ENCODE assay signal across 8 cellular contexts in genomic region chr1:244052011-244052727, GRCh38. TPM values are rescaled to one million over a fixed set of nuclear protein-coding genes. Genes with fewer than 3 reads are reported as not detected.
DNase-seq lines count a peak whose midpoint lies in the region; ATAC-seq and TF ChIP-seq lines count a peak whose summit lies in the region.

No MANE protein-coding gene starts in this region.

- ATAC-seq in Right ventricle myocardium superior (ENCODE audit: poor library complexity): no peak
- no peak for ATAC-seq in GM18511 (IDR thresholded peaks at IDR 0.05; ENCODE audit: unreplicated experiment)
- no peak for ATAC-seq in HG03280 (IDR thresholded peaks at IDR 0.05; ENCODE audit: unreplicated experiment)

- H3K27ac ChIP-seq in left ventricle myocardium inferior (replicated peaks): peak overlapping the region; percentile 95

- intact Hi-C loops in left ventricle myocardium inferior (cut with micrococcal nuclease): no loop called here
- intact Hi-C loops in Right ventricle myocardium superior (cut with DNase I): no loop called here

- H3K9me3 ChIP-seq in left ventricle myocardium inferior (replicated peaks): no peaks in the 10 kb centered on the region

- H3K4me1 ChIP-seq in left ventricle myocardium inferior: peaks cover 68% of the 10 kb centered on the region

- peak overlapping the region; percentile 96 for H3K4me3 ChIP-seq in left ventricle myocardium inferior

- H3K27me3 ChIP-seq in left ventricle myocardium inferior (ENCODE audit: low read depth): no peaks in the 10 kb centered on the region

- TF ChIP-seq CTCF in left ventricle myocardium inferior (IDR thresholded peaks at IDR 0.05; ENCODE audit: borderline replicate concordance): no peak

- DNase-seq in left ventricle myocardium inferior (no peak), Right ventricle myocardium superior (no peak), SK-N-DZ (ENCODE audit: low spot score) (peak; percentile 97), inferior parietal cortex (ENCODE audit: extremely low spot score) (peak; percentile 55)
- no peak for DNase-seq in activated effector memory CD4-positive, alpha-beta T cell treated with Interleukin-2 at 50 U/mL for 16 hours
- no peak for DNase-seq in activated naive CD4-positive, alpha-beta T cell treated with anti-CD3 and anti-CD28 coated beads, Interleukin-2, amount 50 U/mL, for 16 hours

- H3K36me3 ChIP-seq in left ventricle myocardium inferior: peaks cover 17% of the 10 kb centered on the region

RNA-seq across cellular contexts. Expression of gene ZBTB18, which starts 1.1 kb away (rescaled TPM):
- total RNA-seq in left ventricle myocardium inferior: 29.9 TPM
- total RNA-seq in Right ventricle myocardium superior: 29.9 TPM
- 55.1 and 57.2 TPM in 2 replicates for polyA plus RNA-seq in SK-N-DZ (2014; cell fraction: cytosol; rRNA removed)
- polyA plus RNA-seq in SK-N-DZ (2014; cell fraction: nucleus; rRNA removed): 83.0 and 125 TPM in 2 replicates

Comparison
In these comparisons a context has a peak if more than half of its experiments do, and no peak if none do; other contexts are left out.
1. DNase-seq: peak in SK-N-DZ (single experiment) and inferior parietal cortex (single experiment); none in left ventricle myocardium inferior (single experiment), Right ventricle myocardium superior (single experiment), activated effector memory CD4-positive, alpha-beta T cell treated with Interleukin-2 at 50 U/mL for 16 hours (single experiment) and activated naive CD4-positive, alpha-beta T cell treated with anti-CD3 and anti-CD28 coated beads, Interleukin-2, amount 50 U/mL, for 16 hours (single experiment).